8 cellular contexts compared by ENCODE assay signal in the genomic region with DNA sequence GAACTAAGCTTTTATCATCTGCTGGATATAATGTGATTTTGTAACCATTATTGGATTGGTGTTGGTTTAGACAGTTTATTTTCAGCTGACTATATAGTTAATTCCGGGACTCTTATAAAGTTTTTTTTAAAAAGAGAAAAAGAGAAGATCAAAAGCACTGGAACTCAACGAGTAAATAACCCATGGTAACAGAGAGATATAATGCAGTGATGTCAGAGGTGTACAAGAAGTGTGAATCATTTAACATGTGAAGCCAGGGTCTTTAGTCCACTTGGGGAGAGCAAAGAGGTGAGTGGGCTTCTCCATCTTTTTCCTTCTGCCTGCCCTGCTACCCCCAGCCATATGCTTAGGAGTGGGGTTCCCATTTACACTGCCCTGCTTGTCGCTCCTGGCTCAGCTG. TPM values are rescaled to one million over a fixed set of nuclear protein-coding genes. Genes with fewer than 3 reads are reported as not detected.
DNase-seq lines count a peak whose midpoint lies in the region; ATAC-seq and TF ChIP-seq lines count a peak whose summit lies in the region.

No MANE protein-coding gene starts in this region.

- no peaks in the 10 kb centered on the region for H4K20me1 ChIP-seq in neural cell (ENCODE audit: insufficient read depth)

- peak overlapping the region; percentile 81 for H3K4me2 ChIP-seq in neural cell (ENCODE audit: low read length)

- no peak overlapping the region for H3K9ac ChIP-seq in neural cell (ENCODE audit: low read length)

- ATAC-seq in GM21526 (IDR thresholded peaks at IDR 0.05; ENCODE audit: low FRiP score, unreplicated experiment) (no peak), left colon (no peak), GM18861 (IDR thresholded peaks at IDR 0.05; ENCODE audit: unreplicated experiment) (no peak)

- peaks cover 4% of the 10 kb centered on the region for H3K36me3 ChIP-seq in neural cell (ENCODE audit: insufficient read depth, low read length)

- no peak overlapping the region for H3K27ac ChIP-seq in neural cell (ENCODE audit: low read length)

- no peaks in the 10 kb centered on the region for H3F3A ChIP-seq in neural cell (ENCODE audit: insufficient read depth, low read length, poor library complexity, severe bottlenecking)

- no peaks in the 10 kb centered on the region for H3K9me3 ChIP-seq in neural cell (ENCODE audit: low read length)

- DNase-seq in CD1c-positive myeloid dendritic cell (ENCODE audit: extremely low spot score) = peak; percentile 13
- peak; percentile 19 for DNase-seq in LHCN-M2 (ENCODE audit: low read depth)
- peak in 1 of 2 donors; percentile 29 for DNase-seq in cardiac fibroblast (ENCODE audit: low read depth in 2 of 2)
- no peak for DNase-seq in NCI-H748 (lab: John Stamatoyannopoulos, UW; ENCODE audit: unreplicated experiment)
- DNase-seq in left colon = no peak

- TF ChIP-seq EP300 in neural cell (conservative IDR thresholded peaks at IDR 0.05; ENCODE audit: poor library complexity, severe bottlenecking) = no peak

- H3K27me3 ChIP-seq in neural cell (ENCODE audit: insufficient read depth, low read depth, low read length) = peaks cover 3% of the 10 kb centered on the region

- no peak overlapping the region for H2AFZ ChIP-seq in neural cell (ENCODE audit: low read depth, low read length)

- H3K79me2 ChIP-seq in neural cell (replicated peaks; ENCODE audit: insufficient read depth, low read length) = peaks cover 55% of the 10 kb centered on the region

- no peaks in the 10 kb centered on the region for H3K9me2 ChIP-seq in neural cell (ENCODE audit: insufficient read depth, low read length)

- intact Hi-C loops in left colon (cut with DNase I, micrococcal nuclease) = no loop called here

- TF ChIP-seq CTCF in cardiac fibroblast (IDR thresholded peaks at IDR 0.05; ENCODE audit: low read depth, low read length) = no peak
- no peak for TF ChIP-seq CTCF in neural cell (IDR thresholded peaks at IDR 0.05; ENCODE audit: poor library complexity, severe bottlenecking)

- no peak for TF ChIP-seq RAD21 in neural cell (conservative IDR thresholded peaks at IDR 0.05)

- H3K4me3 ChIP-seq in cardiac fibroblast (replicated peaks in 1 of 2; ENCODE audit: low read depth in 2 of 2, low read length in 2 of 2) (peak overlapping the region; percentile 77 to 88), neural cell (ENCODE audit: low read length) (peak overlapping the region; percentile 73)

TF ChIP-seq in neural cell, 6 proteins besides CTCF, POLR2A, EP300 and RAD21:
- TF ChIP-seq EZH2 (IDR thresholded peaks at IDR 0.05; ENCODE audit: borderline replicate concordance, insufficient read depth, low read length, poor library complexity, severe bottlenecking) = no peak
- no peak for TF ChIP-seq TAF1 (IDR thresholded peaks at IDR 0.05; ENCODE audit: low read depth)
- TF ChIP-seq MXI1 (conservative IDR thresholded peaks at IDR 0.05; ENCODE audit: poor library complexity, severe bottlenecking) = no peak
- TF ChIP-seq, protein P1, sequence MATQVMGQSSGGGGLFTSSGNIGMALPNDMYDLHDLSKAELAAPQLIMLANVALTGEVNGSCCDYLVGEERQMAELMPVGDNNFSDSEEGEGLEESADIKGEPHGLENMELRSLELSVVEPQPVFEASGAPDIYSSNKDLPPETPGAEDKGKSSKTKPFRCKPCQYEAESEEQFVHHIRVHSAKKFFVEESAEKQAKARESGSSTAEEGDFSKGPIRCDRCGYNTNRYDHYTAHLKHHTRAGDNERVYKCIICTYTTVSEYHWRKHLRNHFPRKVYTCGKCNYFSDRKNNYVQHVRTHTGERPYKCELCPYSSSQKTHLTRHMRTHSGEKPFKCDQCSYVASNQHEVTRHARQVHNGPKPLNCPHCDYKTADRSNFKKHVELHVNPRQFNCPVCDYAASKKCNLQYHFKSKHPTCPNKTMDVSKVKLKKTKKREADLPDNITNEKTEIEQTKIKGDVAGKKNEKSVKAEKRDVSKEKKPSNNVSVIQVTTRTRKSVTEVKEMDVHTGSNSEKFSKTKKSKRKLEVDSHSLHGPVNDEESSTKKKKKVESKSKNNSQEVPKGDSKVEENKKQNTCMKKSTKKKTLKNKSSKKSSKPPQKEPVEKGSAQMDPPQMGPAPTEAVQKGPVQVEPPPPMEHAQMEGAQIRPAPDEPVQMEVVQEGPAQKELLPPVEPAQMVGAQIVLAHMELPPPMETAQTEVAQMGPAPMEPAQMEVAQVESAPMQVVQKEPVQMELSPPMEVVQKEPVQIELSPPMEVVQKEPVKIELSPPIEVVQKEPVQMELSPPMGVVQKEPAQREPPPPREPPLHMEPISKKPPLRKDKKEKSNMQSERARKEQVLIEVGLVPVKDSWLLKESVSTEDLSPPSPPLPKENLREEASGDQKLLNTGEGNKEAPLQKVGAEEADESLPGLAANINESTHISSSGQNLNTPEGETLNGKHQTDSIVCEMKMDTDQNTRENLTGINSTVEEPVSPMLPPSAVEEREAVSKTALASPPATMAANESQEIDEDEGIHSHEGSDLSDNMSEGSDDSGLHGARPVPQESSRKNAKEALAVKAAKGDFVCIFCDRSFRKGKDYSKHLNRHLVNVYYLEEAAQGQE (IDR thresholded peaks at IDR 0.05; ENCODE audit: borderline replicate concordance) = no peak
- no peak for TF ChIP-seq SMC3 (conservative IDR thresholded peaks at IDR 0.05; ENCODE audit: poor library complexity)
- no peak for TF ChIP-seq POLR2AphosphoS5 (IDR thresholded peaks at IDR 0.05)

RNA-seq across cellular contexts. Expression of gene TMEM165, which starts 3.2 kb away (rescaled TPM):
- total RNA-seq in LHCN-M2 (2014; rRNA removed) = 176 and 184 TPM in 2 replicates
- 54.1 TPM for polyA plus RNA-seq in LHCN-M2 (2012)
- polyA plus RNA-seq in neural cell = 99.0 and 102 TPM in 2 replicates
- polyA minus RNA-seq in neural cell = 84.0 and 84.3 TPM in 2 replicates
- total RNA-seq in left colon = 10 to 100 TPM; 65.8 to 71.9 TPM

RNA-seq across cellular contexts. Expression of gene SRD5A3, which starts 52.9 kb away (rescaled TPM):
- total RNA-seq in LHCN-M2 (2014; rRNA removed) (24.4 and 26.4 TPM in 2 replicates), left colon (10 to 100 TPM; 14.1 to 16.2 TPM)
- 26.5 TPM for polyA plus RNA-seq in LHCN-M2 (2012)
- 6.2 and 13.9 TPM in 2 replicates for polyA plus RNA-seq in neural cell
- 5.2 and 6.3 TPM in 2 replicates for polyA minus RNA-seq in neural cell

Comparison
In these comparisons a context has a peak if more than half of its experiments do, and no peak if none do; other contexts are left out.
1. DNase-seq: peak in CD1c-positive myeloid dendritic cell (single experiment) and LHCN-M2 (single experiment); none in NCI-H748 (single experiment) and left colon (0 of 2).